8 cellular contexts compared by ENCODE assay signal in genomic region chr2:39377226-39377939, GRCh38. TPM values are rescaled to one million over a fixed set of nuclear protein-coding genes. Genes with fewer than 3 reads are reported as not detected.
DNase-seq lines count a peak whose midpoint lies in the region; ATAC-seq and TF ChIP-seq lines count a peak whose summit lies in the region.

No MANE protein-coding gene starts in this region.

- H3K27ac ChIP-seq in BLaER1, result 0 out of 2 replicates have a peak overlapping the region, but pooled peaks have one; percentile 2
- H3K27ac ChIP-seq in psoas muscle, result peak overlapping the region; percentile 82

- peaks cover 29% of the 10 kb centered on the region for H3K4me1 Mint-ChIP-seq in activated T-cell treated with anti-CD3 and anti-CD28 coated beads, Interleukin-2, amount 50 U/mL, for 4 hours (ENCODE audit: low read depth)

- peak overlapping the region; percentile 34 for H3K4me3 Mint-ChIP-seq in activated T-cell treated with anti-CD3 and anti-CD28 coated beads, Interleukin-2, amount 50 U/mL, for 4 hours

- peak overlapping the region; percentile 20 for H3K4me2 ChIP-seq in BLaER1

- H3K36me3 Mint-ChIP-seq in activated T-cell treated with anti-CD3 and anti-CD28 coated beads, Interleukin-2, amount 50 U/mL, for 4 hours (ENCODE audit: insufficient read depth), result peaks cover 24% of the 10 kb centered on the region

- H3K27me3 Mint-ChIP-seq in activated T-cell treated with anti-CD3 and anti-CD28 coated beads, Interleukin-2, amount 50 U/mL, for 4 hours (ENCODE audit: low read depth), result no peaks in the 10 kb centered on the region

- peaks cover 33% of the 10 kb centered on the region for H3K9me3 ChIP-seq in BLaER1
- H3K9me3 ChIP-seq in psoas muscle, result peaks cover 12% of the 10 kb centered on the region

- H3K4me3 ChIP-seq in BLaER1 (no peak overlapping the region), psoas muscle (no peak overlapping the region)

- H3K9me3 Mint-ChIP-seq in activated T-cell treated with anti-CD3 and anti-CD28 coated beads, Interleukin-2, amount 50 U/mL, for 4 hours, result peaks cover 13% of the 10 kb centered on the region

- TF ChIP-seq CTCF in psoas muscle (IDR thresholded peaks at IDR 0.05), result no peak

- peaks cover 29% of the 10 kb centered on the region for H3K4me1 ChIP-seq in BLaER1
- peaks cover 62% of the 10 kb centered on the region for H3K4me1 ChIP-seq in psoas muscle

- 45 to 60% (median 53%) methylated on average over 2 of the region's 2 CpGs for WGBS in psoas muscle, 3 donors

- H3K27me3 ChIP-seq in BLaER1, result no peaks in the 10 kb centered on the region
- H3K27me3 ChIP-seq in psoas muscle (ENCODE audit: insufficient read depth in 3 of 3, low read length in 2 of 3), result no peaks in the 10 kb centered on the region

- no peaks in the 10 kb centered on the region for H4K20me1 ChIP-seq in BLaER1

- H3K36me3 ChIP-seq in BLaER1 (peaks cover 36% of the 10 kb centered on the region), psoas muscle (ENCODE audit: insufficient read depth in 1 of 2, low read depth in 1 of 2) (peaks cover 0 to 14% of the 10 kb centered on the region in 2 donors)

- DNase-seq in GM19238 (ENCODE audit: insufficient read length, low spot score), result peak; percentile 3
- DNase-seq in activated T-cell treated with anti-CD3 and anti-CD28 coated beads, Interleukin-2, amount 50 U/mL, for 4 hours, result no peak
- DNase-seq in psoas muscle, result no peak
- no peak for DNase-seq in GM03348 (ENCODE audit: low spot score)
- DNase-seq in NCI-H526 (lab: John Stamatoyannopoulos, UW), result no peak
- DNase-seq in cerebellar cortex (ENCODE audit: low spot score), result no peak

- peak; percentile 78 for ATAC-seq in HG03175 (IDR thresholded peaks at IDR 0.05; ENCODE audit: unreplicated experiment)
- peak; percentile 75 to 81 for ATAC-seq in activated T-cell treated with anti-CD3 and anti-CD28 coated beads, Interleukin-2, amount 50 U/mL, for 4 hours
- no peak for ATAC-seq in psoas muscle

- intact Hi-C loops in psoas muscle (cut with DNase I), result loop anchor here in 1 of 2 donors (10.0 kb wide), 1 partner anchor 137 kb away; no protein-coding TSS in a partner anchor

- H3K9ac ChIP-seq in BLaER1, result no peak overlapping the region

RNA-seq across cellular contexts. Expression of gene MAP4K3, which starts 59.7 kb away (rescaled TPM):
- total RNA-seq in activated T-cell treated with anti-CD3 and anti-CD28 coated beads, Interleukin-2, amount 50 U/mL, for 4 hours, result 10 to 100 TPM; 10.3 to 14.3 (median 11.5) TPM
- 10 to 100 TPM; 31.0 to 47.7 (median 37.4) TPM for total RNA-seq in psoas muscle
- polyA plus RNA-seq in psoas muscle, result 10 to 100 TPM in 2 of 3 donors, 1 to 10 TPM in 1; 8.4 to 23.8 (median 15.4) TPM

Comparison
In these comparisons a context has a peak if more than half of its experiments do, and no peak if none do; other contexts are left out.
1. ATAC-seq: peak in HG03175 (single experiment) and activated T-cell treated with anti-CD3 and anti-CD28 coated beads, Interleukin-2, amount 50 U/mL, for 4 hours (2 of 2); none in psoas muscle (0 of 4).